In the genomic region with DNA sequence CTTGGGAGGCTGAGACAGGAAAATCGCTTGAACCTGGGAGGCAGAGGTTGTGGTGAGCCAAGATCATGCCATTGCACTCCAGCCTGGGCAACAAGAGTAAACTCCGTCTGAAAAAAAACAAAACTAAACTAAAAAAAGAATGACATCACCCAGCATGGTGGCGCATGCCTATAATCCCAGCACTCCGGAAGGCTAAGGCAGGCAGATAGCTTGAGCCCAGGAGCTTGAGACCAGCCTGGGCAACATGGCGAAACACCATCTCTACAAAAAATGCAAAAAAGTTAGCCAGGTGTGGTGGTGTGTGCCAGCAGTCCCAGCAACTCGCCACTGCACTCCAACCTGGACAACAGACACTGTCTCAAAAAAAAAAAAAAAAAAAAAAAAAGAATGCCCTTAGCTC, we compare ENCODE assay signal across 12 cellular contexts. TPM values are rescaled to one million over a fixed set of nuclear protein-coding genes. Genes with fewer than 3 reads are reported as not detected.
A peak's percentile ranks its signal among the peaks of the same experiment; 100 is the strongest.
DNase-seq lines count a peak whose midpoint lies in the region; ATAC-seq, FAIRE-seq and TF ChIP-seq lines count a peak whose summit lies in the region.
"Not testable (repeated sequence)": the region's sequence is repeated elsewhere in the genome, so short reads cannot be mapped to it uniquely, and the experiment has no call there.
"Had no signal": no experiment of that assay in that cellular context is flagged by ENCODE, and none has a peak within 500 bp of the region (broad histone marks: within the 10 kb centered on the region; RNA-seq: fewer than 3 reads in every experiment).

No MANE protein-coding gene starts in this region.

- not testable (repeated sequence) for ATAC-seq in RWPE2 (ENCODE audit: low read depth); HepG2

- not testable (repeated sequence) for H4K91ac ChIP-seq in trophoblast cell (ENCODE audit: low read depth, low read length)

- peak; percentile 3 for DNase-seq in RWPE2 (ENCODE audit: low spot score)
- DNase-seq in chondrocyte (ENCODE audit: low spot score), result peak; percentile 11
- peak; percentile 12 for DNase-seq in kidney
- DNase-seq in HepG2 (ENCODE audit: low spot score), result not testable (repeated sequence)
- DNase-seq in trophoblast cell, result peak; percentile 60 to 66

- not testable (repeated sequence) for H3K79me2 ChIP-seq in HepG2 (ENCODE audit: insufficient read depth, low read length); trophoblast cell (ENCODE audit: control insufficient read depth, insufficient read depth, low read length, poor library complexity)

- in situ Hi-C loops in HepG2 (cut with HindIII; ENCODE audit: extremely low pct_ligation_motif_present, low pct_unique_long_range_greater_than_20kb), result not testable (repeated sequence)

- H4K20me1 ChIP-seq in HepG2 (ENCODE audit: insufficient read depth, low read length), result not testable (repeated sequence)

- H3K27me3 ChIP-seq in RWPE2 (ENCODE audit: insufficient read depth, poor library complexity, severe bottlenecking); trophoblast cell (ENCODE audit: insufficient read depth, low read length): not testable (repeated sequence)
- H3K27me3 ChIP-seq in HepG2 (ENCODE audit: control insufficient read depth in 1 of 2, insufficient read depth in 2 of 2, low read length in 2 of 2), result peaks cover 3 to 11% of the 10 kb centered on the region in 2 experiments; a peak in 4 of 5 replicates

- H3K4ac ChIP-seq in trophoblast cell (ENCODE audit: low read depth, low read length), result not testable (repeated sequence)

- not testable (repeated sequence) for TF ChIP-seq EP300 in HepG2 (IDR thresholded peaks at IDR 0.05; ENCODE audit: low read depth in 2 of 2, low read length in 2 of 2); HepG2 (CRISPR knock-in tag; IDR thresholded peaks at IDR 0.05; ENCODE audit: borderline replicate concordance)

- not testable (repeated sequence) for BruUV-seq in HepG2 (replicated peaks; lab: Mats Ljungman, UMichigan)

- H2BK5ac ChIP-seq in trophoblast cell (ENCODE audit: low read depth, low read length, poor library complexity), result not testable (repeated sequence)

- H3K4me2 ChIP-seq in HepG2 (ENCODE audit: low read depth, low read length); trophoblast cell (ENCODE audit: low read length): not testable (repeated sequence)

- not testable (repeated sequence) for H3K9ac ChIP-seq in kidney (ENCODE audit: low read length in 2 of 2); HepG2 (ENCODE audit: insufficient read depth, low read depth, low read length); trophoblast cell (ENCODE audit: low read length)

- not testable (repeated sequence) for H3K36me3 ChIP-seq in RWPE2 (ENCODE audit: low read depth); kidney (ENCODE audit: control insufficient read depth in 1 of 2, insufficient read depth in 2 of 2, low read length in 2 of 2); HepG2 (replicated peaks in 1 of 2; ENCODE audit: control insufficient read depth in 1 of 2, insufficient read depth in 2 of 2, low read length in 2 of 2); trophoblast cell (ENCODE audit: control insufficient read depth in 1 of 2, insufficient read depth in 2 of 2, low read length in 2 of 2)

- not testable (repeated sequence) for H3K4me1 ChIP-seq in RWPE2 (ENCODE audit: insufficient read depth, poor library complexity, severe bottlenecking); kidney (ENCODE audit: control insufficient read depth in 1 of 2, insufficient read depth in 1 of 2, low read depth in 1 of 2, low read length in 2 of 2); HepG2 (ENCODE audit: insufficient read depth, low read length); trophoblast cell (ENCODE audit: control insufficient read depth in 1 of 2, insufficient read depth in 2 of 2, low read length in 2 of 2)

- TF ChIP-seq RAD21 in HepG2 (CRISPR knock-in tag; IDR thresholded peaks at IDR 0.05), result not testable (repeated sequence)

- intact Hi-C loops in kidney (cut with DNase I); HepG2 (cut with micrococcal nuclease; ENCODE audit: unreplicated experiment): not testable (repeated sequence)

- POLR2A ChIA-PET in HepG2 (lab: Yijun Ruan, JAX), result not testable (repeated sequence)

- not testable (repeated sequence) for H2AFZ ChIP-seq in HepG2 (ENCODE audit: low read length); trophoblast cell (ENCODE audit: insufficient read depth, low read length, poor library complexity)

- H3K4me3 Mint-ChIP-seq in chondrocyte (ENCODE audit: unreplicated experiment), result not testable (repeated sequence)

- H3K23ac ChIP-seq in trophoblast cell (ENCODE audit: low read length), result not testable (repeated sequence)

- TF ChIP-seq POLR2A in HepG2 (IDR thresholded peaks at IDR 0.05; ENCODE audit: insufficient read depth in 1 of 2, low read depth in 2 of 2, low read length in 2 of 2), result not testable (repeated sequence)

- H3K18ac ChIP-seq in trophoblast cell (ENCODE audit: low read length), result not testable (repeated sequence)

- CTCF ChIA-PET in HepG2 (lab: Yijun Ruan, JAX; ENCODE audit: low intra/inter-chr PET ratio, low total read pairs), result not testable (repeated sequence)

- not testable (repeated sequence) for FAIRE-seq in kidney (lab: Jason Lieb, UNC); HepG2 (lab: Jason Lieb, UNC)

- not testable (repeated sequence) for H4K8ac ChIP-seq in trophoblast cell (ENCODE audit: low read depth, low read length)

- H4K12ac ChIP-seq in trophoblast cell (ENCODE audit: low read depth, low read length), result not testable (repeated sequence)

- H2BK12ac ChIP-seq in trophoblast cell (ENCODE audit: low read length), result not testable (repeated sequence)

- H3K4me3 ChIP-seq in RWPE2 (ENCODE audit: severe bottlenecking); kidney (ENCODE audit: low read length in 2 of 2); HepG2 (replicated peaks in 1 of 3; ENCODE audit: insufficient read depth in 1 of 3, low read depth in 2 of 3, low read length in 3 of 3); trophoblast cell (ENCODE audit: low read depth, low read length): not testable (repeated sequence)

- H2BK120ac ChIP-seq in trophoblast cell (ENCODE audit: insufficient read depth, low read length, poor library complexity), result not testable (repeated sequence)

- peaks cover 12% of the 10 kb centered on the region for H3K9me3 Mint-ChIP-seq in chondrocyte (ENCODE audit: low read depth)

- not testable (repeated sequence) for TF ChIP-seq CTCF in RWPE2 (IDR thresholded peaks at IDR 0.05; ENCODE audit: poor library complexity, severe bottlenecking); chondrocyte (IDR thresholded peaks at IDR 0.05); kidney (IDR thresholded peaks at IDR 0.05; ENCODE audit: borderline replicate concordance, extremely low read depth, insufficient read depth); HepG2 (CRISPR knock-in tag; IDR thresholded peaks at IDR 0.05)

- WGBS in HepG2 (ENCODE audit: low lambda C conversion rate), result 44% methylated on average over 6 of the region's 6 CpGs
- no CpG with 5 or more reads among the region's 6 CpGs for WGBS in trophoblast cell (ENCODE audit: extremely low coverage, insufficient coverage, insufficient read length)

- H3K9me3 ChIP-seq in RWPE2 (ENCODE audit: severe bottlenecking); kidney (ENCODE audit: control insufficient read depth in 1 of 2, low read length in 2 of 2); HepG2 (ENCODE audit: low read length); trophoblast cell (ENCODE audit: insufficient read depth, low read depth, low read length): not testable (repeated sequence)

- H3K27ac ChIP-seq in RWPE2 (ENCODE audit: poor library complexity, severe bottlenecking); kidney (ENCODE audit: low read depth in 2 of 2, low read length in 2 of 2); HepG2 (ENCODE audit: extremely low read length, insufficient read depth, low read length); trophoblast cell (ENCODE audit: low read depth, low read length): not testable (repeated sequence)

- H3K79me1 ChIP-seq in trophoblast cell (ENCODE audit: low read length), result not testable (repeated sequence)

- not testable (repeated sequence) for H3K36me3 Mint-ChIP-seq in chondrocyte (ENCODE audit: low read depth)

- peaks cover 13% of the 10 kb centered on the region for H3K27me3 Mint-ChIP-seq in chondrocyte (ENCODE audit: low read depth)

- H3K27ac Mint-ChIP-seq in chondrocyte (ENCODE audit: unreplicated experiment), result not testable (repeated sequence)

- H2AK5ac ChIP-seq in trophoblast cell (ENCODE audit: low read length), result not testable (repeated sequence)

- not testable (repeated sequence) for H3K4me1 Mint-ChIP-seq in chondrocyte (ENCODE audit: low read depth)

- not testable (repeated sequence) for H3K14ac ChIP-seq in trophoblast cell (ENCODE audit: low read length)

RNA-seq across cellular contexts. Expression of a gene that starts 17.0 kb away (rescaled TPM):
- 0.46 to 2.3 TPM (median 2.3 TPM) in 3 replicates for total RNA-seq in chondrocyte
- 10.7 TPM for total RNA-seq in kidney
- 10.8 TPM for polyA plus RNA-seq in kidney (ENCODE audit: insufficient read depth, low read depth, low replicate concordance)
- 0.38 TPM in 1 of 2 replicates, not detected in the other for total RNA-seq in HepG2 (2016; rRNA removed; fragmentation: Illumina TruSeq; extraction: Trizol)
- 0.20 TPM in 1 of 2 replicates, not detected in the other for total RNA-seq in HepG2 (2016; cell fraction: cytosol; rRNA removed; fragmentation: Illumina TruSeq; extraction: Trizol; ENCODE audit: low read depth)
- 0.09 TPM in 1 of 2 replicates, not detected in the other for total RNA-seq in HepG2 (2016; cell fraction: insoluble cytoplasmic fraction; rRNA removed; fragmentation: Illumina TruSeq; extraction: Trizol)
- 0.25 TPM in 1 of 2 replicates, not detected in the other for total RNA-seq in HepG2 (2016; cell fraction: membrane; rRNA removed; fragmentation: Illumina TruSeq; extraction: Trizol)
- not detected in 2 replicates for total RNA-seq in HepG2 (2016; cell fraction: nucleus; rRNA removed; fragmentation: Illumina TruSeq; extraction: Trizol)
- 0.38 and 0.40 TPM in 2 replicates for polyA plus RNA-seq in HepG2 (2011; rRNA removed)
- 0.43 and 0.62 TPM in 2 replicates for polyA plus RNA-seq in HepG2 (2011; cell fraction: cytosol; rRNA removed)
- 0.33 and 0.45 TPM in 2 replicates for polyA plus RNA-seq in HepG2 (2011; cell fraction: nucleus; rRNA removed)
- polyA plus RNA-seq in HepG2 (2012), result 0.38 and 0.73 TPM in 2 replicates
- not detected in 2 replicates for polyA plus RNA-seq in HepG2 (2016; cell fraction: cytosol; fragmentation: Illumina TruSeq; extraction: Trizol; ENCODE audit: low read depth)
- not detected in 2 replicates for polyA plus RNA-seq in HepG2 (2016; cell fraction: insoluble cytoplasmic fraction; fragmentation: Illumina TruSeq; extraction: Trizol; ENCODE audit: low read depth)
- polyA plus RNA-seq in HepG2 (2016; cell fraction: membrane; fragmentation: Illumina TruSeq; extraction: Trizol; ENCODE audit: low read depth), result 0.13 TPM in 1 of 2 replicates, not detected in the other
- polyA plus RNA-seq in HepG2 (2016; cell fraction: nucleus; fragmentation: Illumina TruSeq; extraction: Trizol; ENCODE audit: insufficient read depth, low read depth), result not detected in 2 replicates
- 0.32 TPM in 1 of 2 replicates, not detected in the other for polyA minus RNA-seq in HepG2 (2011; rRNA and poly(A)+ RNA removed; ENCODE audit: low replicate concordance)
- polyA minus RNA-seq in HepG2 (2011; cell fraction: cytosol; rRNA and poly(A)+ RNA removed), result 0.69 and 1.3 TPM in 2 replicates
- 0.37 and 1.3 TPM in 2 replicates for polyA minus RNA-seq in HepG2 (2011; cell fraction: nucleus; rRNA and poly(A)+ RNA removed)
- 0.96 and 1.6 TPM in 2 replicates for polyA plus RNA-seq in trophoblast cell (2013)
- total RNA-seq: A172, Caco-2, Calu3 had no signal
- polyA plus RNA-seq: A549 had no signal

RNA-seq across cellular contexts. Expression of a gene that starts 31.7 kb away (rescaled TPM):
- total RNA-seq in chondrocyte (240 to 279 TPM (median 256 TPM) in 3 replicates), kidney (248 TPM), HepG2 (2016; rRNA removed; fragmentation: Illumina TruSeq; extraction: Trizol) (753 and 1,048 TPM in 2 replicates)
- polyA plus RNA-seq in kidney (ENCODE audit: insufficient read depth, low read depth, low replicate concordance) (1,928 TPM), HepG2 (2011; rRNA removed) (301 and 305 TPM in 2 replicates)
- 458 and 593 TPM in 2 replicates for total RNA-seq in HepG2 (2016; cell fraction: cytosol; rRNA removed; fragmentation: Illumina TruSeq; extraction: Trizol; ENCODE audit: low read depth)
- 792 and 1,109 TPM in 2 replicates for total RNA-seq in HepG2 (2016; cell fraction: insoluble cytoplasmic fraction; rRNA removed; fragmentation: Illumina TruSeq; extraction: Trizol)
- total RNA-seq in HepG2 (2016; cell fraction: membrane; rRNA removed; fragmentation: Illumina TruSeq; extraction: Trizol), result 613 and 660 TPM in 2 replicates
- total RNA-seq in HepG2 (2016; cell fraction: nucleus; rRNA removed; fragmentation: Illumina TruSeq; extraction: Trizol), result 219 and 249 TPM in 2 replicates
- 507 and 666 TPM in 2 replicates for polyA plus RNA-seq in HepG2 (2011; cell fraction: cytosol; rRNA removed)
- polyA plus RNA-seq in HepG2 (2011; cell fraction: nucleus; rRNA removed), result 133 and 152 TPM in 2 replicates
- 451 and 767 TPM in 2 replicates for polyA plus RNA-seq in HepG2 (2012)
- 482 and 603 TPM in 2 replicates for polyA plus RNA-seq in HepG2 (2016; cell fraction: cytosol; fragmentation: Illumina TruSeq; extraction: Trizol; ENCODE audit: low read depth)
- 926 and 995 TPM in 2 replicates for polyA plus RNA-seq in HepG2 (2016; cell fraction: insoluble cytoplasmic fraction; fragmentation: Illumina TruSeq; extraction: Trizol; ENCODE audit: low read depth)
- 496 and 594 TPM in 2 replicates for polyA plus RNA-seq in HepG2 (2016; cell fraction: membrane; fragmentation: Illumina TruSeq; extraction: Trizol; ENCODE audit: low read depth)
- 426 and 431 TPM in 2 replicates for polyA plus RNA-seq in HepG2 (2016; cell fraction: nucleus; fragmentation: Illumina TruSeq; extraction: Trizol; ENCODE audit: insufficient read depth, low read depth)
- polyA minus RNA-seq in HepG2 (2011; rRNA and poly(A)+ RNA removed; ENCODE audit: low replicate concordance), result 68.8 and 71.4 TPM in 2 replicates
- 62.0 and 63.6 TPM in 2 replicates for polyA minus RNA-seq in HepG2 (2011; cell fraction: cytosol; rRNA and poly(A)+ RNA removed)
- polyA minus RNA-seq in HepG2 (2011; cell fraction: nucleus; rRNA and poly(A)+ RNA removed), result 23.6 and 38.7 TPM in 2 replicates
- polyA plus RNA-seq in trophoblast cell (2013), result 783 and 790 TPM in 2 replicates

RNA-seq across cellular contexts. Expression of a gene that starts 32.0 kb away (rescaled TPM):
- 22.8 to 26.5 TPM (median 25.6 TPM) in 3 replicates for total RNA-seq in chondrocyte
- total RNA-seq in kidney, result 17.9 TPM
- 29.6 TPM for polyA plus RNA-seq in kidney (ENCODE audit: insufficient read depth, low read depth, low replicate concordance)
- 11.0 and 16.0 TPM in 2 replicates for total RNA-seq in HepG2 (2016; rRNA removed; fragmentation: Illumina TruSeq; extraction: Trizol)
- 6.7 and 8.0 TPM in 2 replicates for total RNA-seq in HepG2 (2016; cell fraction: cytosol; rRNA removed; fragmentation: Illumina TruSeq; extraction: Trizol; ENCODE audit: low read depth)
- total RNA-seq in HepG2 (2016; cell fraction: insoluble cytoplasmic fraction; rRNA removed; fragmentation: Illumina TruSeq; extraction: Trizol), result 10.1 and 16.2 TPM in 2 replicates
- 7.6 and 8.2 TPM in 2 replicates for total RNA-seq in HepG2 (2016; cell fraction: membrane; rRNA removed; fragmentation: Illumina TruSeq; extraction: Trizol)
- total RNA-seq in HepG2 (2016; cell fraction: nucleus; rRNA removed; fragmentation: Illumina TruSeq; extraction: Trizol), result 15.9 and 16.6 TPM in 2 replicates
- 6.5 and 11.5 TPM in 2 replicates for polyA plus RNA-seq in HepG2 (2011; rRNA removed)
- 4.1 and 4.4 TPM in 2 replicates for polyA plus RNA-seq in HepG2 (2011; cell fraction: cytosol; rRNA removed)
- polyA plus RNA-seq in HepG2 (2011; cell fraction: nucleus; rRNA removed), result 40.0 and 46.9 TPM in 2 replicates
- 7.4 and 8.9 TPM in 2 replicates for polyA plus RNA-seq in HepG2 (2012)
- 4.4 and 5.5 TPM in 2 replicates for polyA plus RNA-seq in HepG2 (2016; cell fraction: cytosol; fragmentation: Illumina TruSeq; extraction: Trizol; ENCODE audit: low read depth)
- 8.5 and 12.2 TPM in 2 replicates for polyA plus RNA-seq in HepG2 (2016; cell fraction: insoluble cytoplasmic fraction; fragmentation: Illumina TruSeq; extraction: Trizol; ENCODE audit: low read depth)
- 4.9 and 6.3 TPM in 2 replicates for polyA plus RNA-seq in HepG2 (2016; cell fraction: membrane; fragmentation: Illumina TruSeq; extraction: Trizol; ENCODE audit: low read depth)
- 33.7 and 41.8 TPM in 2 replicates for polyA plus RNA-seq in HepG2 (2016; cell fraction: nucleus; fragmentation: Illumina TruSeq; extraction: Trizol; ENCODE audit: insufficient read depth, low read depth)
- 3.4 and 4.4 TPM in 2 replicates for polyA minus RNA-seq in HepG2 (2011; rRNA and poly(A)+ RNA removed; ENCODE audit: low replicate concordance)
- 1.4 TPM in 1 of 2 replicates, not detected in the other for polyA minus RNA-seq in HepG2 (2011; cell fraction: cytosol; rRNA and poly(A)+ RNA removed)
- 11.8 and 15.5 TPM in 2 replicates for polyA minus RNA-seq in HepG2 (2011; cell fraction: nucleus; rRNA and poly(A)+ RNA removed)
- polyA plus RNA-seq in trophoblast cell (2013), result 5.2 and 5.5 TPM in 2 replicates

RNA-seq across cellular contexts. Expression of a gene that starts 46.6 kb away (rescaled TPM):
- total RNA-seq in chondrocyte (0.85 to 1.3 TPM (median 0.89 TPM) in 3 replicates), kidney (18.2 TPM), HepG2 (2016; rRNA removed; fragmentation: Illumina TruSeq; extraction: Trizol) (0.07 TPM in 1 of 2 replicates, not detected in the other)
- polyA plus RNA-seq in kidney (ENCODE audit: insufficient read depth, low read depth, low replicate concordance) (12.6 TPM), HepG2 (2011; rRNA removed) (0.17 and 0.22 TPM in 2 replicates)
- not detected in 2 replicates for total RNA-seq in HepG2 (2016; cell fraction: cytosol; rRNA removed; fragmentation: Illumina TruSeq; extraction: Trizol; ENCODE audit: low read depth)
- 0.09 TPM in 1 of 2 replicates, not detected in the other for total RNA-seq in HepG2 (2016; cell fraction: insoluble cytoplasmic fraction; rRNA removed; fragmentation: Illumina TruSeq; extraction: Trizol)
- total RNA-seq in HepG2 (2016; cell fraction: membrane; rRNA removed; fragmentation: Illumina TruSeq; extraction: Trizol), result not detected in 2 replicates
- total RNA-seq in HepG2 (2016; cell fraction: nucleus; rRNA removed; fragmentation: Illumina TruSeq; extraction: Trizol), result 0.62 TPM in 1 of 2 replicates, not detected in the other
- 0.10 and 0.16 TPM in 2 replicates for polyA plus RNA-seq in HepG2 (2011; cell fraction: cytosol; rRNA removed)
- 1.9 and 2.5 TPM in 2 replicates for polyA plus RNA-seq in HepG2 (2011; cell fraction: nucleus; rRNA removed)
- polyA plus RNA-seq in HepG2 (2012), result 0.21 and 0.29 TPM in 2 replicates
- 0.07 TPM in 1 of 2 replicates, not detected in the other for polyA plus RNA-seq in HepG2 (2016; cell fraction: cytosol; fragmentation: Illumina TruSeq; extraction: Trizol; ENCODE audit: low read depth)
- polyA plus RNA-seq in HepG2 (2016; cell fraction: insoluble cytoplasmic fraction; fragmentation: Illumina TruSeq; extraction: Trizol; ENCODE audit: low read depth), result not detected in 2 replicates
- not detected in 2 replicates for polyA plus RNA-seq in HepG2 (2016; cell fraction: membrane; fragmentation: Illumina TruSeq; extraction: Trizol; ENCODE audit: low read depth)
- 0.53 TPM in 1 of 2 replicates, not detected in the other for polyA plus RNA-seq in HepG2 (2016; cell fraction: nucleus; fragmentation: Illumina TruSeq; extraction: Trizol; ENCODE audit: insufficient read depth, low read depth)
- 0.12 TPM in 1 of 2 replicates, not detected in the other for polyA minus RNA-seq in HepG2 (2011; rRNA and poly(A)+ RNA removed; ENCODE audit: low replicate concordance)
- polyA minus RNA-seq in HepG2 (2011; cell fraction: cytosol; rRNA and poly(A)+ RNA removed), result not detected in 2 replicates
- 0.25 and 0.26 TPM in 2 replicates for polyA minus RNA-seq in HepG2 (2011; cell fraction: nucleus; rRNA and poly(A)+ RNA removed)
- polyA plus RNA-seq in trophoblast cell (2013), result 1.8 and 2.1 TPM in 2 replicates
- total RNA-seq: Daoy had no signal
- polyA plus RNA-seq: AG04450; CD4-positive, alpha-beta memory T cell had no signal
